In the genomic region with DNA sequence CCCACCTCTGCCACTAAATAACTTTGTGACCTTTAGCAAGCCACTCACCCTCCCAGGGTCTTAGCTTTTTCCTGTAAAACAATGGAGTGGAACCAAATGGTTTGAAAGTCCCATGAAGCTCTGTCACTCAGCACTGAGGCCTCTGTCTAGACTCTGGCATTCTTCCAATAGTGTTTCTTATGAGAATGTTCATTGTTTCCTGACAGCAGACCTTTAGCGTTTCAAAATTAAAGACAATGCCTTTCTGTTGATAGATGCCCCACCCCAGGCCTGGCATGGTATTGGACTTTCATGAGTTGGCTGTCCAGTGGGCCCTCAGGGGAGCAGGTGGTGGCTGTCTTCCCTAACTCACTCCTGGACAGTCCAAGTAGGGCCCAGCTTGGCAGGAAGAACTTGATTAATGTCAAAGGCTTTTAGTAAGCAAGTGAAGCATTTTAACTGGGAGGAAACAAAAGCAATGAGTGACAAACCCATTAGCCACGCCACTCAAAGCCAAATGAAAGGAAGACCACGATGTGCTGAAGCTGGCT, we compare ENCODE assay signal across 18 cellular contexts.
DNase-seq lines count a peak whose midpoint lies in the region; TF ChIP-seq lines count a peak whose summit lies in the region.
"Had no signal": no experiment of that assay in that cellular context is flagged by ENCODE, and none has a peak within 500 bp of the region (broad histone marks: within the 10 kb centered on the region; RNA-seq: fewer than 3 reads in every experiment).

No MANE protein-coding gene starts in this region.

- TF ChIP-seq CTCF in esophagus muscularis mucosa (IDR thresholded peaks at IDR 0.05) (no peak), osteoblast (IDR thresholded peaks at IDR 0.05; ENCODE audit: extremely low read depth, low read depth, low read length) (no peak)

- 25% methylated on average over 3 of the region's 3 CpGs for WGBS in esophagus muscularis mucosa

- H3K9me3 ChIP-seq in esophagus muscularis mucosa (peaks cover 0 to 3% (median 0%) of the 10 kb centered on the region in 4 donors), osteoblast (ENCODE audit: low read depth, low read length) (no peaks in the 10 kb centered on the region)
- H3K9me3 ChIP-seq: Caco-2, Peyer's patch had no signal

- H2AFZ ChIP-seq in osteoblast (ENCODE audit: low read length): no peak overlapping the region

- H3K4me1 ChIP-seq in esophagus muscularis mucosa (no peaks in the 10 kb centered on the region), osteoblast (ENCODE audit: insufficient read depth, low read length) (no peaks in the 10 kb centered on the region)
- H3K4me1 ChIP-seq: Caco-2, Peyer's patch had no signal

- intact Hi-C loops in esophagus muscularis mucosa (cut with DNase I): no loop called here

- no peak for TF ChIP-seq EP300 in esophagus muscularis mucosa (IDR thresholded peaks at IDR 0.05)

- H3K36me3 ChIP-seq in esophagus muscularis mucosa: no peaks in the 10 kb centered on the region
- no peaks in the 10 kb centered on the region for H3K36me3 ChIP-seq in osteoblast (ENCODE audit: insufficient read depth, low read length)
- H3K36me3 ChIP-seq: Peyer's patch had no signal

- TF ChIP-seq POLR2A in esophagus muscularis mucosa (IDR thresholded peaks at IDR 0.05; ENCODE audit: low read depth): no peak

- no peak overlapping the region for H3K4me2 ChIP-seq in osteoblast (ENCODE audit: insufficient read depth, low read length)

- H3K4me3 ChIP-seq in esophagus muscularis mucosa (no peak overlapping the region), osteoblast (ENCODE audit: insufficient read depth, low read length) (no peak overlapping the region)
- H3K4me3 ChIP-seq: Peyer's patch had no signal

- H3K27me3 ChIP-seq in esophagus muscularis mucosa (peaks cover 0 to 10% (median 0%) of the 10 kb centered on the region in 4 donors), osteoblast (ENCODE audit: insufficient read depth, low read length) (no peaks in the 10 kb centered on the region)
- H3K27me3 ChIP-seq: Peyer's patch had no signal

- H4K20me1 ChIP-seq in osteoblast (ENCODE audit: insufficient read depth, low read length): no peaks in the 10 kb centered on the region

- DNase-seq in DMS79 (lab: John Stamatoyannopoulos, UW) (peak; percentile 59), NCI-H69 (lab: John Stamatoyannopoulos, UW) (peak; percentile 66), esophagus muscularis mucosa (ENCODE audit: extremely low spot score) (peak; percentile 53), pons (ENCODE audit: low spot score) (peak; percentile 89), GF-D8 (lab: John Stamatoyannopoulos, UW) (no peak), NCI-H1417 treated with DMSO at 0.1 percent for 48 hours (lab: John Stamatoyannopoulos, UW) (no peak), osteoblast (ENCODE audit: insufficient read length, low spot score, missing footprints) (no peak)
- DNase-seq: Caco-2; CD4-positive, alpha-beta T cell; DMS153; GDM1; KG1; NCI-H1092 treated with DMSO at 0.1 percent for 48 hours; NCI-H146; NCI-H2081; NCI-H510A; Peyer's patch; T-helper 1 cell had no signal

- no peaks in the 10 kb centered on the region for H3K79me2 ChIP-seq in osteoblast (ENCODE audit: insufficient read depth, low read length)

- H3K27ac ChIP-seq in esophagus muscularis mucosa (replicated peaks in 1 of 4) (no peak overlapping the region), osteoblast (ENCODE audit: low read depth, low read length) (no peak overlapping the region)
- H3K27ac ChIP-seq: Peyer's patch had no signal

Comparison
In these comparisons a context has a peak if more than half of its experiments do, and no peak if none do; other contexts are left out.
1. DNase-seq: peak in DMS79 (single experiment), NCI-H69 (single experiment), esophagus muscularis mucosa (single experiment) and pons (single experiment); none in GF-D8 (single experiment), NCI-H1417 treated with DMSO at 0.1 percent for 48 hours (single experiment) and osteoblast (single experiment).